Comparison of ENCODE assay signal across 27 cellular contexts in genomic region chr18:66083078-66083477, GRCh38.
"Had no signal": no experiment of that assay in that cellular context is flagged by ENCODE, and none has a peak within 500 bp of the region (broad histone marks: within the 10 kb centered on the region; RNA-seq: fewer than 3 reads in every experiment).

No MANE protein-coding gene starts in this region.

- H3K36me3 ChIP-seq: neural progenitor cell, ovary, right lobe of liver, sigmoid colon, stomach, thoracic aorta, thyroid gland, tibial nerve, upper lobe of left lung, vagina had no signal

- DNase-seq: naive thymus-derived CD8-positive, alpha-beta T cell; nephron progenitor cell; occipital lobe; ovary; posterior cingulate gyrus; psoas muscle; right cardiac atrium; right lobe of liver; sigmoid colon; small intestine; stimulated activated CD4-positive, alpha-beta T cell treated with anti-CD3 and anti-CD28 coated beads, Interleukin-15, amount 100 ng/mL, for 24 hours; stimulated activated CD4-positive, alpha-beta T cell treated with anti-CD3 and anti-CD28 coated beads, Interleukin-2, amount 100 ng/mL, for 24 hours; stimulated activated CD4-positive, alpha-beta T cell treated with anti-CD3 and anti-CD28 coated beads, Interleukin-2, amount 100 ng/mL, for 48 hours; stimulated activated CD4-positive, alpha-beta T cell treated with anti-CD3 and anti-CD28 coated beads, Interleukin-4, amount 100 ng/mL, for 24 hours; stimulated activated naive B cell treated with anti-CD40 and anti-IgM and Interleukin-4, amounts not matched to agents 10 μg/mL and 1 μg/mL and 100 μg/mL, for 72 hours; stimulated activated naive CD4-positive, alpha-beta T cell treated with Interleukin-2 at 50 U/mL for 16 hours; stomach; thyroid gland; trophoblast cell; upper lobe of left lung had no signal

- H3K4me3 ChIP-seq: neural progenitor cell, ovary, psoas muscle, right lobe of liver, sigmoid colon, stomach, thoracic aorta, thyroid gland, tibial nerve, upper lobe of left lung, vagina had no signal

- ATAC-seq: naive thymus-derived CD8-positive, alpha-beta T cell; natural killer cell treated with Interleukin-12 subunit alpha and Interleukin-12 subunit beta and Interleukin-15 and Interleukin-18, amount 100 ng/mL, for 72 hours; psoas muscle; right cardiac atrium; right lobe of liver; stimulated activated effector memory CD8-positive, alpha-beta T cell treated with anti-CD3 and anti-CD28 coated beads, Interleukin-12 subunit alpha, Interleukin-12 subunit beta, amount 100 ng/mL, for 72 hours; stimulated activated naive B cell treated with anti-CD40 and anti-IgM and Interleukin-4, amounts not matched to agents 10 μg/mL and 1 μg/mL and 100 μg/mL, for 72 hours had no signal

- H3K27ac ChIP-seq: neural progenitor cell, ovary, parathyroid adenoma, psoas muscle, right lobe of liver, sigmoid colon, stomach, thoracic aorta, thyroid gland, tibial nerve, upper lobe of left lung, vagina had no signal

- H3K9ac ChIP-seq: neural progenitor cell, parathyroid adenoma had no signal

- H3K4me2 ChIP-seq: neural progenitor cell had no signal

- H2AFZ ChIP-seq: neural progenitor cell, parathyroid adenoma had no signal

- H3K27me3 ChIP-seq: neural progenitor cell, ovary, right lobe of liver, sigmoid colon, stomach, thyroid gland, tibial nerve, upper lobe of left lung, vagina had no signal

- H3K4me1 ChIP-seq: parathyroid adenoma, psoas muscle, right lobe of liver, sigmoid colon, stomach, thyroid gland, tibial nerve, upper lobe of left lung, vagina had no signal

- H3K79me2 ChIP-seq: parathyroid adenoma had no signal

- H3K9me3 ChIP-seq: ovary, psoas muscle, right lobe of liver, sigmoid colon, thoracic aorta, thyroid gland, tibial nerve, upper lobe of left lung, vagina had no signal
